8 cellular contexts compared by ENCODE assay signal in genomic region chr14:75274899-75275569, GRCh38. TPM values are rescaled to one million over a fixed set of nuclear protein-coding genes. Genes with fewer than 3 reads are reported as not detected.
A peak's percentile ranks its signal among the peaks of the same experiment; 100 is the strongest.
DNase-seq lines count a peak whose midpoint lies in the region; ATAC-seq and TF ChIP-seq lines count a peak whose summit lies in the region.

No MANE protein-coding gene starts in this region.

- no peak overlapping the region for H3K4me3 Mint-ChIP-seq in activated naive CD4-positive, alpha-beta T cell treated with anti-CD3 and anti-CD28 coated beads for 36 hours
- peak overlapping the region in 4 of 5 experiments; percentile 0 to 63 (median 34) for H3K4me3 Mint-ChIP-seq in brain

- TF ChIP-seq CTCF in brain (conservative IDR thresholded peaks at IDR 0.05) (no peak), upper lobe of right lung (IDR thresholded peaks at IDR 0.05) (no peak)

- no peaks in the 10 kb centered on the region for H3K9me3 ChIP-seq in upper lobe of right lung

- peaks cover 21% of the 10 kb centered on the region for H3K4me1 Mint-ChIP-seq in activated naive CD4-positive, alpha-beta T cell treated with anti-CD3 and anti-CD28 coated beads for 36 hours (ENCODE audit: low read depth)
- peaks cover 48% of the 10 kb centered on the region for H3K4me1 Mint-ChIP-seq in brain

- CTCF ChIA-PET in activated naive CD4-positive, alpha-beta T cell treated with anti-CD3 and anti-CD28 coated beads for 36 hours (lab: Charles Lee): interaction anchor here (0.6 to 1.8 kb wide), 3 partner anchors 8 to 185 kb away, joined by 3 to 6 read pairs (median 6); no protein-coding TSS in a partner anchor

- H3K4me3 ChIP-seq in upper lobe of right lung: no peak overlapping the region

- H3K36me3 Mint-ChIP-seq in activated naive CD4-positive, alpha-beta T cell treated with anti-CD3 and anti-CD28 coated beads for 36 hours (ENCODE audit: low read depth): peaks cover 8% of the 10 kb centered on the region
- peaks cover 5% of the 10 kb centered on the region for H3K36me3 Mint-ChIP-seq in brain

- peaks cover 33% of the 10 kb centered on the region for H3K27me3 Mint-ChIP-seq in activated naive CD4-positive, alpha-beta T cell treated with anti-CD3 and anti-CD28 coated beads for 36 hours (ENCODE audit: low read depth)
- peaks cover 41% of the 10 kb centered on the region for H3K27me3 Mint-ChIP-seq in brain

- ATAC-seq in upper lobe of right lung (peak; percentile 21), GM19324 (IDR thresholded peaks at IDR 0.05; ENCODE audit: low FRiP score, unreplicated experiment) (no peak)

- H3K27me3 ChIP-seq in upper lobe of right lung: no peaks in the 10 kb centered on the region

- H3K27ac Mint-ChIP-seq in activated naive CD4-positive, alpha-beta T cell treated with anti-CD3 and anti-CD28 coated beads for 36 hours: no peak overlapping the region
- H3K27ac Mint-ChIP-seq in brain: peak overlapping the region in 3 of 5 experiments; percentile 41 to 77 (median 59)

- intact Hi-C loops in activated naive CD4-positive, alpha-beta T cell treated with anti-CD3 and anti-CD28 coated beads for 36 hours (cut with micrococcal nuclease): no loop called here
- intact Hi-C loops in upper lobe of right lung (cut with DNase I): no loop called here

- H3K4me1 ChIP-seq in upper lobe of right lung: peaks cover 35% of the 10 kb centered on the region

- DNase-seq in activated naive CD4-positive, alpha-beta T cell treated with anti-CD3 and anti-CD28 coated beads for 36 hours: peak; percentile 23
- DNase-seq in activated naive CD4-positive, alpha-beta T cell treated with anti-CD3 and anti-CD28 coated beads, Interleukin-2, amount 50 U/mL, for 16 hours: no peak
- peak; percentile 91 for DNase-seq in medulla oblongata (ENCODE audit: extremely low spot score)
- DNase-seq in upper lobe of right lung: peak; percentile 80
- no peak for DNase-seq in NCI-H2227 treated with DMSO at 0.1 percent for 48 hours (lab: John Stamatoyannopoulos, UW)
- no peak for DNase-seq in hepatic stellate cell (ENCODE audit: low spot score)

- peak overlapping the region; percentile 100 for H3K27ac ChIP-seq in upper lobe of right lung

- H3K36me3 ChIP-seq in upper lobe of right lung: peaks cover 3% of the 10 kb centered on the region

- no peaks in the 10 kb centered on the region for H3K9me3 Mint-ChIP-seq in activated naive CD4-positive, alpha-beta T cell treated with anti-CD3 and anti-CD28 coated beads for 36 hours
- peaks cover 0 to 9% (median 0%) of the 10 kb centered on the region in 5 experiments for H3K9me3 Mint-ChIP-seq in brain

RNA-seq across cellular contexts. Expression of gene FOS, which starts 3.6 kb away (rescaled TPM):
- 10 to 100 TPM; 34.5 to 35.7 TPM for total RNA-seq in activated naive CD4-positive, alpha-beta T cell treated with anti-CD3 and anti-CD28 coated beads for 36 hours
- 9.4 TPM for polyA plus RNA-seq in brain (ENCODE audit: insufficient read depth, low read depth, low replicate concordance)
- 204 TPM for total RNA-seq in upper lobe of right lung

Comparison
In these comparisons a context has a peak if more than half of its experiments do, and no peak if none do; other contexts are left out.
1. DNase-seq: peak in activated naive CD4-positive, alpha-beta T cell treated with anti-CD3 and anti-CD28 coated beads for 36 hours (single experiment), medulla oblongata (single experiment) and upper lobe of right lung (single experiment); none in activated naive CD4-positive, alpha-beta T cell treated with anti-CD3 and anti-CD28 coated beads, Interleukin-2, amount 50 U/mL, for 16 hours (single experiment), NCI-H2227 treated with DMSO at 0.1 percent for 48 hours (single experiment) and hepatic stellate cell (single experiment).